Comparison of ENCODE assay signal across 25 cellular contexts in the genomic region with DNA sequence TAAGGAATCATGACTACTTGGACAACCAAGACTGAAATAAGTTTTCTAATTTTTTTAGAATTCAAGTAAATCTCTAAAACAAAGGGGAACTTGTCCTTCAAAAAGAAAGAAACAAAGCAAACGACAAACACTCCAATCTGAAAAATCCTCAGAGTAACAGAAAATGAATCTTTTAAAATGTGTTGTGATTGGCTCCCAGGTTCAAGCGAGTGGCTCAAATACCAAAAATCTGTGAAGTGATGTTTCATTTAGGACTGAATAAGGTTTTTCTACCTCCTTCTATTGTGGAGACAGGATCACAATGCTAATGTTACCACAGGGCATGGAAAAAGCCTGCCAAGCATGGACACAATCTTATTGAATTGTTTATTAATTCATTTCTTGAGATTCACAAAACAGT.
"Had no signal": no experiment of that assay in that cellular context is flagged by ENCODE, and none has a peak within 500 bp of the region (broad histone marks: within the 10 kb centered on the region; RNA-seq: fewer than 3 reads in every experiment).

No MANE protein-coding gene starts in this region.

- FAIRE-seq: small intestine had no signal

- H3K27me3 ChIP-seq: body of pancreas, esophagus muscularis mucosa, gastrocnemius medialis, suprapubic skin, tibial nerve had no signal

- ATAC-seq: activated CD8-positive, alpha-beta memory T cell treated with anti-CD3 and anti-CD28 coated beads, Interleukin-2, amount 10 ng/mL, durations not matched to agents 7 days and 5 days; body of pancreas; gastrocnemius medialis; naive thymus-derived CD8-positive, alpha-beta T cell; sciatic nerve; stimulated activated effector memory CD8-positive, alpha-beta T cell treated with anti-CD3 and anti-CD28 coated beads, Interleukin-12 subunit alpha, Interleukin-12 subunit beta, amount 100 ng/mL, for 72 hours; stimulated activated naive CD8-positive, alpha-beta T cell treated with anti-CD3 and anti-CD28 coated beads, Interleukin-15, amount 100 ng/mL, for 72 hours had no signal

- DNase-seq: activated B cell treated with CpG ODN at 0.5 μM for 24 hours; activated CD4-positive, alpha-beta memory T cell treated with anti-CD3 and anti-CD28 coated beads for 36 hours; activated CD4-positive, alpha-beta T cell treated with anti-CD3 and anti-CD28 coated beads for 4 hours; activated CD8-positive, alpha-beta memory T cell treated with anti-CD3 and anti-CD28 coated beads, Interleukin-2, amount 10 ng/mL, durations not matched to agents 7 days and 5 days; activated effector memory CD4-positive, alpha-beta T cell treated with anti-CD3 and anti-CD28 coated beads, Interleukin-2, amount 50 U/mL, for 16 hours; activated naive CD4-positive, alpha-beta T cell treated with anti-CD3 and anti-CD28 coated beads, Interleukin-2, amount 10 ng/mL, durations not matched to agents 7 days and 5 days; activated T-cell treated with anti-CD3 and anti-CD28 coated beads for 4 hours; amygdala; body of pancreas; effector CD8-positive, alpha-beta T cell; gastrocnemius medialis; hippocampal formation; left ventricle myocardium inferior; naive thymus-derived CD8-positive, alpha-beta T cell; posterior cingulate gyrus; small intestine; stimulated activated CD4-positive, alpha-beta T cell treated with anti-CD3 and anti-CD28 coated beads, Interleukin-2, amount 100 ng/mL, for 24 hours; stimulated activated naive CD8-positive, alpha-beta T cell treated with anti-CD3 and anti-CD28 coated beads, Interleukin-15, amount 100 ng/mL, for 72 hours; T-helper 1 cell had no signal

- H3K27ac ChIP-seq: body of pancreas, esophagus muscularis mucosa, left ventricle myocardium inferior, suprapubic skin had no signal

- H3K27ac Mint-ChIP-seq: activated B cell treated with CpG ODN at 0.5 μM for 24 hours; activated CD4-positive, alpha-beta memory T cell treated with anti-CD3 and anti-CD28 coated beads for 36 hours; activated CD8-positive, alpha-beta memory T cell treated with anti-CD3 and anti-CD28 coated beads, Interleukin-2, amount 10 ng/mL, durations not matched to agents 7 days and 5 days; activated naive CD4-positive, alpha-beta T cell treated with anti-CD3 and anti-CD28 coated beads, Interleukin-2, amount 10 ng/mL, durations not matched to agents 7 days and 5 days; dendritic cell treated with granulocyte-macrophage colony-stimulating factor and Interleukin-4, amounts not matched to agents 40 ng/mL and 50 ng/mL, for 4 days; naive thymus-derived CD8-positive, alpha-beta T cell; stimulated activated effector memory CD8-positive, alpha-beta T cell treated with anti-CD3 and anti-CD28 coated beads, Interleukin-12 subunit alpha, Interleukin-12 subunit beta, amount 100 ng/mL, for 72 hours; stimulated activated naive CD8-positive, alpha-beta T cell treated with anti-CD3 and anti-CD28 coated beads, Interleukin-15, amount 100 ng/mL, for 72 hours had no signal

- H3K4me1 Mint-ChIP-seq: activated B cell treated with CpG ODN at 0.5 μM for 24 hours had no signal

- H3K4me3 ChIP-seq: body of pancreas, esophagus muscularis mucosa, gastrocnemius medialis, left ventricle myocardium inferior, suprapubic skin, tibial nerve had no signal

- H3K4me3 Mint-ChIP-seq: activated B cell treated with CpG ODN at 0.5 μM for 24 hours; activated CD4-positive, alpha-beta memory T cell treated with anti-CD3 and anti-CD28 coated beads for 36 hours; activated CD8-positive, alpha-beta memory T cell treated with anti-CD3 and anti-CD28 coated beads, Interleukin-2, amount 10 ng/mL, durations not matched to agents 7 days and 5 days; activated naive CD4-positive, alpha-beta T cell treated with anti-CD3 and anti-CD28 coated beads, Interleukin-2, amount 10 ng/mL, durations not matched to agents 7 days and 5 days; dendritic cell treated with granulocyte-macrophage colony-stimulating factor and Interleukin-4, amounts not matched to agents 40 ng/mL and 50 ng/mL, for 4 days; naive thymus-derived CD8-positive, alpha-beta T cell; stimulated activated effector memory CD8-positive, alpha-beta T cell treated with anti-CD3 and anti-CD28 coated beads, Interleukin-12 subunit alpha, Interleukin-12 subunit beta, amount 100 ng/mL, for 72 hours; stimulated activated naive CD8-positive, alpha-beta T cell treated with anti-CD3 and anti-CD28 coated beads, Interleukin-15, amount 100 ng/mL, for 72 hours had no signal

- H3K9me3 Mint-ChIP-seq: activated B cell treated with CpG ODN at 0.5 μM for 24 hours; activated CD4-positive, alpha-beta memory T cell treated with anti-CD3 and anti-CD28 coated beads for 36 hours; activated naive CD4-positive, alpha-beta T cell treated with anti-CD3 and anti-CD28 coated beads, Interleukin-2, amount 10 ng/mL, durations not matched to agents 7 days and 5 days; naive thymus-derived CD8-positive, alpha-beta T cell; stimulated activated effector memory CD8-positive, alpha-beta T cell treated with anti-CD3 and anti-CD28 coated beads, Interleukin-12 subunit alpha, Interleukin-12 subunit beta, amount 100 ng/mL, for 72 hours; stimulated activated naive CD8-positive, alpha-beta T cell treated with anti-CD3 and anti-CD28 coated beads, Interleukin-15, amount 100 ng/mL, for 72 hours had no signal

- H3K36me3 ChIP-seq: esophagus muscularis mucosa, gastrocnemius medialis, left ventricle myocardium inferior, suprapubic skin, tibial nerve had no signal

- H3K27me3 Mint-ChIP-seq: activated B cell treated with CpG ODN at 0.5 μM for 24 hours; activated CD4-positive, alpha-beta memory T cell treated with anti-CD3 and anti-CD28 coated beads for 36 hours; activated CD8-positive, alpha-beta memory T cell treated with anti-CD3 and anti-CD28 coated beads, Interleukin-2, amount 10 ng/mL, durations not matched to agents 7 days and 5 days; activated naive CD4-positive, alpha-beta T cell treated with anti-CD3 and anti-CD28 coated beads, Interleukin-2, amount 10 ng/mL, durations not matched to agents 7 days and 5 days; dendritic cell treated with granulocyte-macrophage colony-stimulating factor and Interleukin-4, amounts not matched to agents 40 ng/mL and 50 ng/mL, for 4 days; naive thymus-derived CD8-positive, alpha-beta T cell; stimulated activated naive CD8-positive, alpha-beta T cell treated with anti-CD3 and anti-CD28 coated beads, Interleukin-15, amount 100 ng/mL, for 72 hours had no signal

- H3K4me1 ChIP-seq: body of pancreas, suprapubic skin had no signal

- H3K9me3 ChIP-seq: body of pancreas, esophagus muscularis mucosa, gastrocnemius medialis, left ventricle myocardium inferior, suprapubic skin, tibial nerve had no signal
